24 cellular contexts compared by ENCODE assay signal in genomic region chr2:128437181-128437520, GRCh38.
DNase-seq lines count a peak whose midpoint lies in the region; ATAC-seq, FAIRE-seq and TF ChIP-seq lines count a peak whose summit lies in the region.
"Had no signal": no experiment of that assay in that cellular context is flagged by ENCODE, and none has a peak within 500 bp of the region (broad histone marks: within the 10 kb centered on the region; RNA-seq: fewer than 3 reads in every experiment).

No MANE protein-coding gene starts in this region.

- H3K27ac ChIP-seq in lung (ENCODE audit: low read depth in 1 of 2, low read length in 1 of 2) = no peak overlapping the region
- H3K27ac ChIP-seq in testis = no peak overlapping the region

- no peaks in the 10 kb centered on the region for H3K36me3 Mint-ChIP-seq in T-helper 2 cell treated with Interferon-gamma antibody and Interleukin-4, amounts not matched to agents 5 μg/mL and 100 μg/mL, for 36 hours (ENCODE audit: low read depth)
- H3K36me3 Mint-ChIP-seq: activated naive CD4-positive, alpha-beta T cell treated with anti-CD3 and anti-CD28 coated beads, Interleukin-2, amount 50 U/mL, for 72 hours had no signal

- no peaks in the 10 kb centered on the region for H3K36me3 ChIP-seq in lung (ENCODE audit: control insufficient read depth in 2 of 2, insufficient read depth in 2 of 2, low read length in 2 of 2)
- no peaks in the 10 kb centered on the region for H3K36me3 ChIP-seq in testis (ENCODE audit: low read depth, missing control alignments)

- peak overlapping the region; percentile 26 for H3K27ac Mint-ChIP-seq in T-helper 2 cell treated with Interferon-gamma antibody and Interleukin-4, amounts not matched to agents 5 μg/mL and 100 μg/mL, for 36 hours
- H3K27ac Mint-ChIP-seq: activated CD4-positive, alpha-beta T cell treated with anti-CD3 and anti-CD28 coated beads, Interleukin-2, amount 10 ng/mL, durations not matched to agents 24 days and 14 days; activated naive CD4-positive, alpha-beta T cell treated with anti-CD3 and anti-CD28 coated beads, Interleukin-2, amount 50 U/mL, for 72 hours; activated T-helper 1 cell treated with anti-CD3 and anti-CD28 coated beads, Interleukin-12 subunit alpha, Interleukin-12 subunit beta, Interleukin-2, Interleukin-4 antibody, amounts not matched to agents 30 ng/mL and 10 ng/mL and 1 ng/mL, durations not matched to agents 14 hours and 24 hours and 36 hours; CD4-positive, alpha-beta T cell had no signal

- H3K4me1 ChIP-seq in lung (ENCODE audit: control insufficient read depth in 2 of 2, insufficient read depth in 2 of 2, low read length in 2 of 2) = peaks cover 0 to 5% of the 10 kb centered on the region in 2 donors
- H3K4me1 ChIP-seq in testis = peaks cover 4% of the 10 kb centered on the region

- H3K27me3 ChIP-seq in lung (ENCODE audit: control insufficient read depth, insufficient read depth) (no peaks in the 10 kb centered on the region), testis (no peaks in the 10 kb centered on the region)

- peak overlapping the region; percentile 36 for H3K4me3 Mint-ChIP-seq in T-helper 2 cell treated with Interferon-gamma antibody and Interleukin-4, amounts not matched to agents 5 μg/mL and 100 μg/mL, for 36 hours
- H3K4me3 Mint-ChIP-seq: activated CD4-positive, alpha-beta T cell treated with anti-CD3 and anti-CD28 coated beads, Interleukin-2, amount 10 ng/mL, durations not matched to agents 24 days and 14 days; activated T-helper 1 cell treated with anti-CD3 and anti-CD28 coated beads, Interleukin-12 subunit alpha, Interleukin-12 subunit beta, Interleukin-2, Interleukin-4 antibody, amounts not matched to agents 30 ng/mL and 10 ng/mL and 1 ng/mL, durations not matched to agents 14 hours and 24 hours and 36 hours; CD4-positive, alpha-beta T cell had no signal

- peak; percentile 30 for DNase-seq in activated CD8-positive, alpha-beta memory T cell treated with anti-CD3 and anti-CD28 coated beads for 24 hours
- DNase-seq in activated CD8-positive, alpha-beta memory T cell treated with anti-CD3 and anti-CD28 coated beads, Interleukin-2, amount 50 U/mL, for 48 hours = no peak
- no peak for DNase-seq in T-helper 2 cell treated with Interferon-gamma antibody and Interleukin-4, amounts not matched to agents 5 μg/mL and 100 μg/mL, for 36 hours (ENCODE audit: low spot score)
- peak; percentile 26 for DNase-seq in lung (ENCODE audit: low spot score)
- peak; percentile 10 for DNase-seq in testis
- DNase-seq in urothelium cell line (ENCODE audit: low spot score) = no peak
- DNase-seq in DMS79 treated with DMSO at 0.1 percent for 48 hours (lab: John Stamatoyannopoulos, UW) = no peak
- no peak for DNase-seq in H4 (ENCODE audit: low spot score)
- DNase-seq: 8988T; activated CD4-positive, alpha-beta T cell treated with anti-CD3 and anti-CD28 coated beads, Interleukin-2, amount 10 ng/mL, durations not matched to agents 24 days and 14 days; CD4-positive, alpha-beta T cell; cortex of kidney; EL; foreskin melanocyte; mesenchymal stem cell; NCI-H1092 treated with DMSO at 0.1 percent for 48 hours; NCI-H187; NCI-H524; Right ventricle myocardium superior; substantia nigra had no signal

- peaks cover 21% of the 10 kb centered on the region for H3K4me1 Mint-ChIP-seq in T-helper 2 cell treated with Interferon-gamma antibody and Interleukin-4, amounts not matched to agents 5 μg/mL and 100 μg/mL, for 36 hours (ENCODE audit: low read depth)
- H3K4me1 Mint-ChIP-seq: activated CD4-positive, alpha-beta T cell treated with anti-CD3 and anti-CD28 coated beads, Interleukin-2, amount 10 ng/mL, durations not matched to agents 24 days and 14 days had no signal

- TF ChIP-seq POLR2A in testis (IDR thresholded peaks at IDR 0.05) = no peak

- FAIRE-seq in urothelium cell line (lab: Jason Lieb, UNC) = no peak
- FAIRE-seq: GM12878 had no signal

- no peaks in the 10 kb centered on the region for H3K9me3 Mint-ChIP-seq in T-helper 2 cell treated with Interferon-gamma antibody and Interleukin-4, amounts not matched to agents 5 μg/mL and 100 μg/mL, for 36 hours
- H3K9me3 Mint-ChIP-seq: activated CD4-positive, alpha-beta T cell treated with anti-CD3 and anti-CD28 coated beads, Interleukin-2, amount 10 ng/mL, durations not matched to agents 24 days and 14 days; activated naive CD4-positive, alpha-beta T cell treated with anti-CD3 and anti-CD28 coated beads, Interleukin-2, amount 50 U/mL, for 72 hours; activated T-helper 1 cell treated with anti-CD3 and anti-CD28 coated beads, Interleukin-12 subunit alpha, Interleukin-12 subunit beta, Interleukin-2, Interleukin-4 antibody, amounts not matched to agents 30 ng/mL and 10 ng/mL and 1 ng/mL, durations not matched to agents 14 hours and 24 hours and 36 hours; CD4-positive, alpha-beta T cell had no signal

- ATAC-seq in lung (ENCODE audit: insufficient read depth, low FRiP score) = no peak
- ATAC-seq: activated naive CD4-positive, alpha-beta T cell treated with anti-CD3 and anti-CD28 coated beads, Interleukin-2, amount 50 U/mL, for 72 hours; esophagus mucosa; GM12878 had no signal

- H3K9me3 ChIP-seq in lung (ENCODE audit: control insufficient read depth in 2 of 2, insufficient read depth in 1 of 2, low read length in 1 of 2) = no peaks in the 10 kb centered on the region
- no peaks in the 10 kb centered on the region for H3K9me3 ChIP-seq in testis

- intact Hi-C loops in testis (cut with DNase I; ENCODE audit: low total_unique reads) = no loop called here

- peaks cover 19% of the 10 kb centered on the region for H3K27me3 Mint-ChIP-seq in T-helper 2 cell treated with Interferon-gamma antibody and Interleukin-4, amounts not matched to agents 5 μg/mL and 100 μg/mL, for 36 hours (ENCODE audit: low read depth)

- TF ChIP-seq CTCF in lung (IDR thresholded peaks at IDR 0.05; ENCODE audit: control extremely low read depth, extremely low read depth) (no peak), testis (IDR thresholded peaks at IDR 0.05) (no peak)

- WGBS in lung, 2 donors = 65 to 76% methylated on average over 8 of the region's 8 CpGs
- WGBS in testis, 2 donors = 74 to 86% methylated on average over 7 to 8 of the region's 8 CpGs

- no peak overlapping the region for H3K4me3 ChIP-seq in lung
- H3K4me3 ChIP-seq in testis = no peak overlapping the region
- H3K4me3 ChIP-seq: GM12878 had no signal

Comparison
In these comparisons a context has a peak if more than half of its experiments do, and no peak if none do; other contexts are left out.
1. DNase-seq: peak in activated CD8-positive, alpha-beta memory T cell treated with anti-CD3 and anti-CD28 coated beads for 24 hours (single experiment), lung (single experiment) and testis (single experiment); none in activated CD8-positive, alpha-beta memory T cell treated with anti-CD3 and anti-CD28 coated beads, Interleukin-2, amount 50 U/mL, for 48 hours (single experiment), T-helper 2 cell treated with Interferon-gamma antibody and Interleukin-4, amounts not matched to agents 5 μg/mL and 100 μg/mL, for 36 hours (single experiment), urothelium cell line (single experiment), DMS79 treated with DMSO at 0.1 percent for 48 hours (single experiment) and H4 (single experiment).